2 cellular contexts compared by ENCODE assay signal in the genomic region with DNA sequence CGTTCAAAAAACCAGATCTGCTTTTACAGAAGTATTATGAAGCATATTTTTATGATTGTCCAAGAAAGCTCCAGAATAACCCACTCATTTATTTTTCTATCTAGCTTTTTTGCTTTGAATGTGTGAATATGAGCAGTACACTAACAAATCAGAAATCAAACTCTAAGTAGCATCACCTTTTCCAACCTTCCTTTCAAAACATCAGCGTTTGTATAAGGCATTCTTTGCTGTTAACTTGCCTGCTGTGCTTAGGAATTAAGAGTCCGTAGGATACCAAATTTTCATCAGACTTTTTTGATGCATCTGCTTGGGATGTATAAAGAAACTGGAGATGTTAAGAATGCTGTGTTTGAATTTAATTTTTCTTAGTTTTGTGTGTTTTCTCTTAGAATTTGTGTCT.
TF ChIP-seq lines count a peak whose summit lies in the region.

No MANE protein-coding gene starts in this region.

TF ChIP-seq in GM23338, 12 proteins besides CTCF, POLR2A, EP300 and RAD21 (continues in another document):
- TF ChIP-seq, protein P1, sequence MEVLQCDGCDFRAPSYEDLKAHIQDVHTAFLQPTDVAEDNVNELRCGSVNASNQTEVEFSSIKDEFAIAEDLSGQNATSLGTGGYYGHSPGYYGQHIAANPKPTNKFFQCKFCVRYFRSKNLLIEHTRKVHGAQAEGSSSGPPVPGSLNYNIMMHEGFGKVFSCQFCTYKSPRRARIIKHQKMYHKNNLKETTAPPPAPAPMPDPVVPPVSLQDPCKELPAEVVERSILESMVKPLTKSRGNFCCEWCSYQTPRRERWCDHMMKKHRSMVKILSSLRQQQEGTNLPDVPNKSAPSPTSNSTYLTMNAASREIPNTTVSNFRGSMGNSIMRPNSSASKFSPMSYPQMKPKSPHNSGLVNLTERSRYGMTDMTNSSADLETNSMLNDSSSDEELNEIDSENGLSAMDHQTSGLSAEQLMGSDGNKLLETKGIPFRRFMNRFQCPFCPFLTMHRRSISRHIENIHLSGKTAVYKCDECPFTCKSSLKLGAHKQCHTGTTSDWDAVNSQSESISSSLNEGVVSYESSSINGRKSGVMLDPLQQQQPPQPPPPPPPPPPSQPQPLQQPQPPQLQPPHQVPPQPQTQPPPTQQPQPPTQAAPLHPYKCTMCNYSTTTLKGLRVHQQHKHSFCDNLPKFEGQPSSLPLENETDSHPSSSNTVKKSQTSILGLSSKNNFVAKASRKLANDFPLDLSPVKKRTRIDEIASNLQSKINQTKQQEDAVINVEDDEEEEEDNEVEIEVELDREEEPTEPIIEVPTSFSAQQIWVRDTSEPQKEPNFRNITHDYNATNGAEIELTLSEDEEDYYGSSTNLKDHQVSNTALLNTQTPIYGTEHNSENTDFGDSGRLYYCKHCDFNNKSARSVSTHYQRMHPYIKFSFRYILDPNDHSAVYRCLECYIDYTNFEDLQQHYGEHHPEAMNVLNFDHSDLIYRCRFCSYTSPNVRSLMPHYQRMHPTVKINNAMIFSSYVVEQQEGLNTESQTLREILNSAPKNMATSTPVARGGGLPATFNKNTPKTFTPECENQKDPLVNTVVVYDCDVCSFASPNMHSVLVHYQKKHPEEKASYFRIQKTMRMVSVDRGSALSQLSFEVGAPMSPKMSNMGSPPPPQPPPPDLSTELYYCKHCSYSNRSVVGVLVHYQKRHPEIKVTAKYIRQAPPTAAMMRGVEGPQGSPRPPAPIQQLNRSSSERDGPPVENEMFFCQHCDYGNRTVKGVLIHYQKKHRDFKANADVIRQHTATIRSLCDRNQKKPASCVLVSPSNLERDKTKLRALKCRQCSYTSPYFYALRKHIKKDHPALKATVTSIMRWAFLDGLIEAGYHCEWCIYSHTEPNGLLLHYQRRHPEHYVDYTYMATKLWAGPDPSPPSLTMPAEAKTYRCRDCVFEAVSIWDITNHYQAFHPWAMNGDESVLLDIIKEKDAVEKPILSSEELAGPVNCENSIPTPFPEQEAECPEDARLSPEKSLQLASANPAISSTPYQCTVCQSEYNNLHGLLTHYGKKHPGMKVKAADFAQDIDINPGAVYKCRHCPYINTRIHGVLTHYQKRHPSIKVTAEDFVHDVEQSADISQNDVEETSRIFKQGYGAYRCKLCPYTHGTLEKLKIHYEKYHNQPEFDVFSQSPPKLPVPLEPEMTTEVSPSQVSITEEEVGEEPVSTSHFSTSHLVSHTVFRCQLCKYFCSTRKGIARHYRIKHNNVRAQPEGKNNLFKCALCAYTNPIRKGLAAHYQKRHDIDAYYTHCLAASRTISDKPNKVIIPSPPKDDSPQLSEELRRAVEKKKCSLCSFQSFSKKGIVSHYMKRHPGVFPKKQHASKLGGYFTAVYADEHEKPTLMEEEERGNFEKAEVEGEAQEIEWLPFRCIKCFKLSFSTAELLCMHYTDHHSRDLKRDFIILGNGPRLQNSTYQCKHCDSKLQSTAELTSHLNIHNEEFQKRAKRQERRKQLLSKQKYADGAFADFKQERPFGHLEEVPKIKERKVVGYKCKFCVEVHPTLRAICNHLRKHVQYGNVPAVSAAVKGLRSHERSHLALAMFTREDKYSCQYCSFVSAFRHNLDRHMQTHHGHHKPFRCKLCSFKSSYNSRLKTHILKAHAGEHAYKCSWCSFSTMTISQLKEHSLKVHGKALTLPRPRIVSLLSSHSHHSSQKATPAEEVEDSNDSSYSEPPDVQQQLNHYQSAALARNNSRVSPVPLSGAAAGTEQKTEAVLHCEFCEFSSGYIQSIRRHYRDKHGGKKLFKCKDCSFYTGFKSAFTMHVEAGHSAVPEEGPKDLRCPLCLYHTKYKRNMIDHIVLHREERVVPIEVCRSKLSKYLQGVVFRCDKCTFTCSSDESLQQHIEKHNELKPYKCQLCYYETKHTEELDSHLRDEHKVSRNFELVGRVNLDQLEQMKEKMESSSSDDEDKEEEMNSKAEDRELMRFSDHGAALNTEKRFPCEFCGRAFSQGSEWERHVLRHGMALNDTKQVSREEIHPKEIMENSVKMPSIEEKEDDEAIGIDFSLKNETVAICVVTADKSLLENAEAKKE (CRISPR knock-in tag; IDR thresholded peaks at IDR 0.05) = no peak
- no peak for TF ChIP-seq EZH2 (IDR thresholded peaks at IDR 0.05; ENCODE audit: low read depth, unreplicated experiment)
- no peak for TF ChIP-seq CREB1 (CRISPR knock-in tag; IDR thresholded peaks at IDR 0.05; ENCODE audit: low read depth)
- no peak for TF ChIP-seq REST (IDR thresholded peaks at IDR 0.05; ENCODE audit: unreplicated experiment)
- no peak for TF ChIP-seq JUNB (IDR thresholded peaks at IDR 0.05; ENCODE audit: unreplicated experiment)
- no peak for TF ChIP-seq STAT1 (IDR thresholded peaks at IDR 0.05; ENCODE audit: unreplicated experiment)
- TF ChIP-seq ZNF114 (CRISPR knock-in tag; IDR thresholded peaks at IDR 0.05) = no peak
- TF ChIP-seq ZNF331 (CRISPR knock-in tag; IDR thresholded peaks at IDR 0.05; ENCODE audit: low read depth) = no peak
- no peak for TF ChIP-seq ETS1 (IDR thresholded peaks at IDR 0.05)
- no peak for TF ChIP-seq POLR2AphosphoS5 (IDR thresholded peaks at IDR 0.05; ENCODE audit: low read depth)

TF ChIP-seq in HepG2, 621 proteins besides CTCF, POLR2A, EP300 and RAD21 (continued from another document):
- TF ChIP-seq ZBTB49 (CRISPR knock-in tag; IDR thresholded peaks at IDR 0.05; ENCODE audit: borderline replicate concordance) (no peak), ZNF432 (CRISPR knock-in tag; IDR thresholded peaks at IDR 0.05; ENCODE audit: borderline replicate concordance) (no peak), SNRNP70 (IDR thresholded peaks at IDR 0.05; ENCODE audit: low read depth, low read length) (no peak), NCOA2 (CRISPR knock-in tag; IDR thresholded peaks at IDR 0.05) (no peak), RXRB (CRISPR knock-in tag; IDR thresholded peaks at IDR 0.05; ENCODE audit: borderline replicate concordance) (no peak), RELA (CRISPR knock-in tag; IDR thresholded peaks at IDR 0.05) (no peak)
- TF ChIP-seq, protein P2, sequence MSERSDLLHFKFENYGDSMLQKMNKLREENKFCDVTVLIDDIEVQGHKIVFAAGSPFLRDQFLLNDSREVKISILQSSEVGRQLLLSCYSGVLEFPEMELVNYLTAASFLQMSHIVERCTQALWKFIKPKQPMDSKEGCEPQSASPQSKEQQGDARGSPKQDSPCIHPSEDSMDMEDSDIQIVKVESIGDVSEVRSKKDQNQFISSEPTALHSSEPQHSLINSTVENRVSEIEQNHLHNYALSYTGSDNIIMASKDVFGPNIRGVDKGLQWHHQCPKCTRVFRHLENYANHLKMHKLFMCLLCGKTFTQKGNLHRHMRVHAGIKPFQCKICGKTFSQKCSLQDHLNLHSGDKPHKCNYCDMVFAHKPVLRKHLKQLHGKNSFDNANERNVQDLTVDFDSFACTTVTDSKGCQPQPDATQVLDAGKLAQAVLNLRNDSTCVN (CRISPR knock-in tag; IDR thresholded peaks at IDR 0.05; ENCODE audit: borderline replicate concordance) = no peak
TF ChIP-seq in HepG2: peak in this region for 0.
